ENCODE assay signal across 2 cellular contexts in the genomic region with DNA sequence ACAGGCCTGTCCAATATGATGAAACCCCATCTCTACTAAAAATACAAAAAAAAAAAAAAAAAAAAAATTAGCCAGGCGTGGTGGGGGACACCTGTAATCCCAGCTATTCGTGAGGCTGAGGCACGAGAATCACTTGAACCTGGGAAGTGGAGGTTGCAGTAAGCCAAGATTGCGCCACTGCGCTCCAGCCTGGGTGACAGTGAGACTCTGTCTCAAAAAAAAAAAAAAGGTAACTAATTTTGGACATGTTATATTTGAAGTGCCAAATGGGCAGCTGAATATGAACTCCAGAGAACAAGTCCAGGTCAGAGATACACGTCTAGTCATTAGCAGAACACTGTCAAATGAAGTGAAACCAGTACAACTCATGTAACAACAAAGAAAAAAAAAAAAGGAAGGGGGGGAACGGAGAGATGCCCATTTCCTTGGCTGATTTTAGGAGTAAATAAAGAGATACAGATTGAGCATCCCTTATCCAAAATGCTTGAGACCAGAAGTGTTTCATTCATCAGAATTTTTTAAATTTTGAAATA.
A peak's percentile ranks its signal among the peaks of the same experiment; 100 is the strongest.
TF ChIP-seq lines count a peak whose summit lies in the region.

No MANE protein-coding gene starts in this region.

TF ChIP-seq in GM12891, 5 proteins besides CTCF, POLR2A, EP300 and RAD21:
- TF ChIP-seq SPI1 (IDR thresholded peaks at IDR 0.05; ENCODE audit: low read depth, low read length), result peak; percentile 78

TF ChIP-seq in GM12878, 131 proteins besides CTCF, POLR2A, EP300 and RAD21:
- TF ChIP-seq IRF4 (IDR thresholded peaks at IDR 0.05; ENCODE audit: low read depth, low read length) (peak; percentile 70; the same call in 1 of the 2 replicates), RUNX3 (IDR thresholded peaks at IDR 0.05; ENCODE audit: low read length) (0 out of 2 replicates have a peak, but pooled peaks have one; percentile 31), TBL1XR1 (IDR thresholded peaks at IDR 0.05; ENCODE audit: low read depth, low read length) (peak; percentile 25; the same call in 1 of the 2 replicates), JUNB (IDR thresholded peaks at IDR 0.05) (peak; percentile 71), NFIC (IDR thresholded peaks at IDR 0.05; ENCODE audit: low read depth, low read length) (peak; percentile 69), PAX5 (IDR thresholded peaks at IDR 0.05; ENCODE audit: borderline replicate concordance, low read depth, low read length) (0 out of 2 replicates have a peak, but pooled peaks have one; percentile 11), IKZF2 (IDR thresholded peaks at IDR 0.05) (peak in 1 of 2 experiments; percentile 60; a peak in 1 of 4 replicates), MEF2B (IDR thresholded peaks at IDR 0.05; ENCODE audit: partially characterized antibody, poor library complexity, severe bottlenecking) (peak; percentile 22), CREM (IDR thresholded peaks at IDR 0.05; ENCODE audit: low read depth) (peak; percentile 55; the same call in 1 of the 2 replicates), MTA2 (IDR thresholded peaks at IDR 0.05; ENCODE audit: low read depth) (peak; percentile 22; the same call in 1 of the 2 replicates), ZNF384 (IDR thresholded peaks at IDR 0.05; ENCODE audit: borderline replicate concordance, low read depth, low read length) (peak; percentile 90), ATF7 (IDR thresholded peaks at IDR 0.05; ENCODE audit: low read depth) (peak; percentile 39; the same call in 1 of the 2 replicates), SPI1 (IDR thresholded peaks at IDR 0.05; ENCODE audit: borderline replicate concordance, insufficient read depth, low read depth, low read length) (peak; percentile 50; the same call in 1 of the 2 replicates), BCL11A (IDR thresholded peaks at IDR 0.05; ENCODE audit: low read depth, low read length) (peak; percentile 60; the same call in 1 of the 2 replicates)
- TF ChIP-seq, protein P1, sequence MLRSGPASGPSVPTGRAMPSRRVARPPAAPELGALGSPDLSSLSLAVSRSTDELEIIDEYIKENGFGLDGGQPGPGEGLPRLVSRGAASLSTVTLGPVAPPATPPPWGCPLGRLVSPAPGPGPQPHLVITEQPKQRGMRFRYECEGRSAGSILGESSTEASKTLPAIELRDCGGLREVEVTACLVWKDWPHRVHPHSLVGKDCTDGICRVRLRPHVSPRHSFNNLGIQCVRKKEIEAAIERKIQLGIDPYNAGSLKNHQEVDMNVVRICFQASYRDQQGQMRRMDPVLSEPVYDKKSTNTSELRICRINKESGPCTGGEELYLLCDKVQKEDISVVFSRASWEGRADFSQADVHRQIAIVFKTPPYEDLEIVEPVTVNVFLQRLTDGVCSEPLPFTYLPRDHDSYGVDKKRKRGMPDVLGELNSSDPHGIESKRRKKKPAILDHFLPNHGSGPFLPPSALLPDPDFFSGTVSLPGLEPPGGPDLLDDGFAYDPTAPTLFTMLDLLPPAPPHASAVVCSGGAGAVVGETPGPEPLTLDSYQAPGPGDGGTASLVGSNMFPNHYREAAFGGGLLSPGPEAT (IDR thresholded peaks at IDR 0.05; ENCODE audit: low read depth), result peak; percentile 48
- TF ChIP-seq, protein P2, sequence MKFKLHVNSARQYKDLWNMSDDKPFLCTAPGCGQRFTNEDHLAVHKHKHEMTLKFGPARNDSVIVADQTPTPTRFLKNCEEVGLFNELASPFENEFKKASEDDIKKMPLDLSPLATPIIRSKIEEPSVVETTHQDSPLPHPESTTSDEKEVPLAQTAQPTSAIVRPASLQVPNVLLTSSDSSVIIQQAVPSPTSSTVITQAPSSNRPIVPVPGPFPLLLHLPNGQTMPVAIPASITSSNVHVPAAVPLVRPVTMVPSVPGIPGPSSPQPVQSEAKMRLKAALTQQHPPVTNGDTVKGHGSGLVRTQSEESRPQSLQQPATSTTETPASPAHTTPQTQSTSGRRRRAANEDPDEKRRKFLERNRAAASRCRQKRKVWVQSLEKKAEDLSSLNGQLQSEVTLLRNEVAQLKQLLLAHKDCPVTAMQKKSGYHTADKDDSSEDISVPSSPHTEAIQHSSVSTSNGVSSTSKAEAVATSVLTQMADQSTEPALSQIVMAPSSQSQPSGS (IDR thresholded peaks at IDR 0.05; ENCODE audit: low read length), result peak; percentile 66; the same call in 1 of the 2 replicates
